Comparison of ENCODE assay signal across 7 cellular contexts in genomic region chr3:129441215-129441614, GRCh38. TPM values are rescaled to one million over a fixed set of nuclear protein-coding genes. Genes with fewer than 3 reads are reported as not detected.
A peak's percentile ranks its signal among the peaks of the same experiment; 100 is the strongest.
DNase-seq lines count a peak whose midpoint lies in the region; ATAC-seq, FAIRE-seq and TF ChIP-seq lines count a peak whose summit lies in the region.

No MANE protein-coding gene starts in this region.

- no peak for FAIRE-seq in H1 (lab: Jason Lieb, UNC)

- no peak overlapping the region for H3K23ac ChIP-seq in H1 (ENCODE audit: insufficient read length)

- no peak overlapping the region for H2BK20ac ChIP-seq in H1 (ENCODE audit: low read length)

- peak overlapping the region; percentile 39 for H4K91ac ChIP-seq in H1 (replicated peaks; ENCODE audit: insufficient read length, low read length)

- H3F3A ChIP-seq in GM23338 (replicated peaks; ENCODE audit: low read depth), result no peaks in the 10 kb centered on the region

- H3K23me2 ChIP-seq in H1 (ENCODE audit: low read depth, low read length), result peaks cover 1% of the 10 kb centered on the region; the same call in 1 of the 2 replicates

- no peaks in the 10 kb centered on the region for H3K27me3 ChIP-seq in GM23338 (ENCODE audit: insufficient read depth)
- H3K27me3 ChIP-seq in OCI-LY3 (ENCODE audit: low read depth, low read length), result no peaks in the 10 kb centered on the region
- H3K27me3 ChIP-seq in H1 (replicated peaks in 1 of 4; ENCODE audit: control insufficient read depth in 3 of 4, extremely low read depth in 1 of 4, insufficient read depth in 3 of 4, low read length in 3 of 4), result no peaks in the 10 kb centered on the region

- H3K9me2 ChIP-seq in GM23338 (ENCODE audit: insufficient read depth), result no peaks in the 10 kb centered on the region

- H3K56ac ChIP-seq in H1 (replicated peaks; ENCODE audit: insufficient read length, low read depth, low read length), result no peak overlapping the region

- no peak overlapping the region for H3K4ac ChIP-seq in H1 (replicated peaks; ENCODE audit: insufficient read length, low read depth, low read length)

- ATAC-seq in GM23338 (no peak), GM19397 (IDR thresholded peaks at IDR 0.05; ENCODE audit: unreplicated experiment) (no peak), GM18519 (IDR thresholded peaks at IDR 0.05; ENCODE audit: low FRiP score, unreplicated experiment) (no peak)

- no peak overlapping the region for H3K27ac Mint-ChIP-seq in GM23338

- H3K4me3 ChIP-seq in GM23338 (peak overlapping the region; percentile 65), OCI-LY3 (ENCODE audit: low read length) (peak overlapping the region; percentile 96), H1 (ENCODE audit: extremely low read depth in 1 of 4, insufficient read depth in 2 of 4, low read depth in 3 of 4, low read length in 4 of 4) (peak overlapping the region; percentile 76 to 95 (median 86); a peak in 6 of 8 replicates)

- H3K79me1 ChIP-seq in H1 (ENCODE audit: low read depth, low read length), result peaks cover 2% of the 10 kb centered on the region; the same call in 1 of the 2 replicates

- H2BK120ac ChIP-seq in H1 (replicated peaks; ENCODE audit: low read depth, low read length), result no peak overlapping the region

- peak overlapping the region; percentile 94 for H3K4me3 Mint-ChIP-seq in GM23338

- H2BK5ac ChIP-seq in H1 (ENCODE audit: low read depth, low read length), result no peak overlapping the region

- no peaks in the 10 kb centered on the region for H3K9me3 Mint-ChIP-seq in GM23338

- no peaks in the 10 kb centered on the region for H3K9me3 ChIP-seq in OCI-LY3 (ENCODE audit: insufficient read depth, low read length)
- H3K9me3 ChIP-seq in H1 (ENCODE audit: insufficient read depth in 2 of 2, low read depth in 1 of 2, low read length in 1 of 2), result no peaks in the 10 kb centered on the region

- no peak overlapping the region for H4K8ac ChIP-seq in H1 (ENCODE audit: extremely low read depth, insufficient read depth, low read length)

- peaks cover 34% of the 10 kb centered on the region for H3K4me1 Mint-ChIP-seq in GM23338

- no peak for TF ChIP-seq EP300 in H1 (IDR thresholded peaks at IDR 0.05; ENCODE audit: borderline replicate concordance in 1 of 2, low read depth in 2 of 2, low read length in 2 of 2)

- H3K9ac ChIP-seq in OCI-LY3 (ENCODE audit: low read length) (peak overlapping the region; percentile 89; the same call in 1 of the 2 replicates), H1 (replicated peaks in 1 of 4; ENCODE audit: extremely low read depth in 1 of 4, low read depth in 3 of 4, low read length in 3 of 4) (peak overlapping the region in 1 of 4 experiments; percentile 72; a peak in 2 of 7 replicates)

- no peak for TF ChIP-seq RAD21 in H1 (IDR thresholded peaks at IDR 0.05 in 1 of 2, conservative IDR thresholded peaks at IDR 0.05 in 1 of 2; ENCODE audit: low read depth in 2 of 2, low read length in 2 of 2)

- DNase-seq in GM23338 (ENCODE audit: low spot score) (no peak), H1 (ENCODE audit: low read depth in 1 of 2, low spot score in 2 of 2) (no peak), putamen (ENCODE audit: low spot score) (peak; percentile 38)
- no peak for DNase-seq in stimulated activated CD4-positive, alpha-beta T cell treated with anti-CD3 and anti-CD28 coated beads, Interleukin-2, amount 100 ng/mL, for 48 hours

- no peak overlapping the region for H4K5ac ChIP-seq in H1 (ENCODE audit: insufficient read length, low read depth, low read length)

- no peak overlapping the region for H2AK5ac ChIP-seq in H1 (ENCODE audit: low read depth, low read length)

- peaks cover 18% of the 10 kb centered on the region for H3K36me3 ChIP-seq in GM23338 (ENCODE audit: insufficient read depth)
- peaks cover 17% of the 10 kb centered on the region for H3K36me3 ChIP-seq in OCI-LY3 (replicated peaks; ENCODE audit: low read depth, low read length)
- H3K36me3 ChIP-seq in H1 (ENCODE audit: control insufficient read depth in 2 of 4, insufficient read depth in 4 of 4, low read length in 3 of 4), result peaks cover 3 to 18% (median 14%) of the 10 kb centered on the region in 4 experiments

- peaks cover 23% of the 10 kb centered on the region for H3K4me1 ChIP-seq in GM23338 (ENCODE audit: insufficient read depth)
- H3K4me1 ChIP-seq in OCI-LY3 (ENCODE audit: low read length), result peaks cover 27% of the 10 kb centered on the region
- H3K4me1 ChIP-seq in H1 (replicated peaks in 1 of 4; ENCODE audit: control insufficient read depth in 3 of 4, insufficient read depth in 4 of 4, low read length in 3 of 4), result peaks cover 0 to 8% (median 4%) of the 10 kb centered on the region in 4 experiments; a peak in 5 of 7 replicates

- no peak overlapping the region for H2BK12ac ChIP-seq in H1 (ENCODE audit: low read depth, low read length)

- H2BK15ac ChIP-seq in H1 (ENCODE audit: low read length), result no peak overlapping the region; the same call in 1 of the 2 replicates

- peaks cover 7% of the 10 kb centered on the region; the same call in 1 of the 2 replicates for H4K20me1 ChIP-seq in GM23338 (replicated peaks; ENCODE audit: insufficient read depth)
- H4K20me1 ChIP-seq in OCI-LY3 (ENCODE audit: insufficient read depth, low read length), result no peaks in the 10 kb centered on the region
- H4K20me1 ChIP-seq in H1 (replicated peaks in 1 of 2; ENCODE audit: control insufficient read depth in 1 of 2, insufficient read depth in 2 of 2, low read length in 2 of 2), result no peaks in the 10 kb centered on the region

- H3K36me3 Mint-ChIP-seq in GM23338 (ENCODE audit: low read depth), result peaks cover 27% of the 10 kb centered on the region

- no peak overlapping the region for H3K18ac ChIP-seq in H1 (ENCODE audit: extremely low read depth, low read length)

- no peak for TF ChIP-seq POLR2A in H1 (IDR thresholded peaks at IDR 0.05; ENCODE audit: control extremely low read depth in 1 of 2, low read depth in 2 of 2, low read length in 2 of 2)

- POLR2A ChIA-PET in H1 (lab: Charles Lee; ENCODE audit: partially characterized antibody), result interaction anchor here (1.0 to 4.1 kb wide), 3 partner anchors 12 to 128 kb away, joined by 3 to 61 read pairs (median 11); partner anchors contain the start of gene EFCAB12

- 72% methylated on average over 9 of the region's 9 CpGs; no CpG with 5 or more reads in 1 of the 2 experiments for WGBS in H1 (ENCODE audit: extremely low coverage in 1 of 2, insufficient coverage in 1 of 2, insufficient read length in 1 of 2, insufficient replicate concordance in 2 of 2, low coverage in 1 of 2, low lambda C conversion rate in 2 of 2, missing lambda C conversion rate in 1 of 2), 2 experiments

- H3K27ac ChIP-seq in GM23338 (ENCODE audit: low read depth), result no peak overlapping the region
- H3K27ac ChIP-seq in OCI-LY3 (ENCODE audit: low read length), result peak overlapping the region; percentile 72; the same call in 1 of the 2 replicates
- no peak overlapping the region for H3K27ac ChIP-seq in H1 (ENCODE audit: low read depth, low read length)

- H3K27me3 Mint-ChIP-seq in GM23338 (ENCODE audit: insufficient read depth, low read depth, poor library complexity), result peaks cover 8% of the 10 kb centered on the region

- no peak for TF ChIP-seq CTCF in GM23338 (conservative IDR thresholded peaks at IDR 0.05; ENCODE audit: low read depth in 2 of 2)
- TF ChIP-seq CTCF in OCI-LY3 (IDR thresholded peaks at IDR 0.05; ENCODE audit: low read depth, low read length), result no peak
- no peak for TF ChIP-seq CTCF in H1 (IDR thresholded peaks at IDR 0.05; ENCODE audit: control extremely low read depth in 1 of 3, insufficient read depth in 1 of 3, low read depth in 1 of 3, low read length in 3 of 3)

- H3K79me2 ChIP-seq in GM23338 (replicated peaks; ENCODE audit: insufficient read depth) (peaks cover 57% of the 10 kb centered on the region), OCI-LY3 (ENCODE audit: low read length) (peaks cover 31% of the 10 kb centered on the region), H1 (ENCODE audit: control insufficient read depth in 1 of 2, insufficient read depth in 2 of 2, low read length in 2 of 2) (peaks cover 0 to 35% of the 10 kb centered on the region in 2 experiments; a peak in 3 of 4 replicates)

- H3K14ac ChIP-seq in H1 (ENCODE audit: insufficient read length), result no peak overlapping the region

- H2AFZ ChIP-seq in GM23338, result no peak overlapping the region
- H2AFZ ChIP-seq in OCI-LY3 (ENCODE audit: low read depth, low read length), result peak overlapping the region; percentile 35; the same call in 1 of the 2 replicates
- H2AFZ ChIP-seq in H1 (ENCODE audit: low read length), result no peak overlapping the region

- CTCF ChIA-PET in H1 (lab: Charles Lee; ENCODE audit: partially characterized antibody), result interaction anchor here (0.9 to 1.7 kb wide), 5 partner anchors 8 to 88 kb away, joined by 3 to 4 read pairs (median 3); no protein-coding TSS in a partner anchor

- H3K4me2 ChIP-seq in GM23338 (peak overlapping the region; percentile 82), OCI-LY3 (ENCODE audit: low read length) (peak overlapping the region; percentile 97), H1 (ENCODE audit: insufficient read depth in 1 of 2, low read depth in 2 of 2, low read length in 2 of 2) (peak overlapping the region; percentile 68 to 72)

RNA-seq across cellular contexts. Expression of gene IFT122, which starts 1.2 kb away (rescaled TPM):
- 30.2 and 38.8 TPM in 2 replicates for total RNA-seq in GM23338 (2014; rRNA removed; shearing (Covaris generic))
- polyA plus RNA-seq in GM23338 (2016; fragmentation: Nextera tagmentation; extraction: Ambion mirVana) (10.2 and 10.9 TPM in 2 replicates), H1 (2011; rRNA removed) (25.1 and 37.8 TPM in 2 replicates)
- total RNA-seq in H1 (2021; fragmentation: NEBNext Ultra II Directional; extraction: Animal tissue kit (Norgen Biotek cat#: 25700)), result 23.7 and 26.2 TPM in 2 replicates
- polyA plus RNA-seq in H1 (2011; cell fraction: cytosol; rRNA removed), result 25.4 TPM
- polyA plus RNA-seq in H1 (2011; cell fraction: nucleus; rRNA removed), result 83.2 TPM
- polyA plus RNA-seq in H1 (2012, experiment 1 of 2), result 24.7 to 27.3 TPM (median 26.7 TPM) in 4 replicates
- 11.7 TPM for polyA plus RNA-seq in H1 (2012, experiment 2 of 2)
- 10.8 TPM for polyA plus RNA-seq in H1 (2013, experiment 1 of 2)
- polyA plus RNA-seq in H1 (2013, experiment 2 of 2), result 10.7 TPM
- 51.7 and 59.2 TPM in 2 replicates for polyA minus RNA-seq in H1 (2011; rRNA and poly(A)+ RNA removed)
- 27.2 TPM for polyA minus RNA-seq in H1 (2011; cell fraction: cytosol; rRNA and poly(A)+ RNA removed)
- polyA minus RNA-seq in H1 (2011; cell fraction: nucleus; rRNA and poly(A)+ RNA removed), result 50.2 TPM

RNA-seq across cellular contexts. Expression of gene MBD4, which starts 1.5 kb away (rescaled TPM):
- 26.4 and 33.9 TPM in 2 replicates for total RNA-seq in GM23338 (2014; rRNA removed; shearing (Covaris generic))
- polyA plus RNA-seq in GM23338 (2016; fragmentation: Nextera tagmentation; extraction: Ambion mirVana) (51.8 and 59.3 TPM in 2 replicates), H1 (2011; rRNA removed) (11.1 and 11.2 TPM in 2 replicates)
- 33.4 and 35.8 TPM in 2 replicates for total RNA-seq in H1 (2021; fragmentation: NEBNext Ultra II Directional; extraction: Animal tissue kit (Norgen Biotek cat#: 25700))
- polyA plus RNA-seq in H1 (2011; cell fraction: cytosol; rRNA removed), result 21.5 TPM
- polyA plus RNA-seq in H1 (2011; cell fraction: nucleus; rRNA removed), result 17.8 TPM
- polyA plus RNA-seq in H1 (2012, experiment 1 of 2), result 20.2 to 32.6 TPM (median 22.2 TPM) in 4 replicates
- polyA plus RNA-seq in H1 (2012, experiment 2 of 2), result 2.5 TPM
- 38.1 TPM for polyA plus RNA-seq in H1 (2013, experiment 1 of 2)
- polyA plus RNA-seq in H1 (2013, experiment 2 of 2), result 37.6 TPM
- polyA minus RNA-seq in H1 (2011; rRNA and poly(A)+ RNA removed), result 19.3 and 20.7 TPM in 2 replicates
- 17.2 TPM for polyA minus RNA-seq in H1 (2011; cell fraction: cytosol; rRNA and poly(A)+ RNA removed)
- polyA minus RNA-seq in H1 (2011; cell fraction: nucleus; rRNA and poly(A)+ RNA removed), result 46.7 TPM

RNA-seq across cellular contexts. Expression of gene EFCAB12, which starts 12.8 kb away (rescaled TPM):
- 0.24 and 0.54 TPM in 2 replicates for total RNA-seq in GM23338 (2014; rRNA removed; shearing (Covaris generic))
- 0.17 and 0.65 TPM in 2 replicates for polyA plus RNA-seq in GM23338 (2016; fragmentation: Nextera tagmentation; extraction: Ambion mirVana)
- 0.75 and 0.99 TPM in 2 replicates for total RNA-seq in H1 (2021; fragmentation: NEBNext Ultra II Directional; extraction: Animal tissue kit (Norgen Biotek cat#: 25700))
- polyA plus RNA-seq in H1 (2011; rRNA removed), result 0.60 and 0.71 TPM in 2 replicates
- polyA plus RNA-seq in H1 (2011; cell fraction: cytosol; rRNA removed), result 0.54 TPM
- 2.1 TPM for polyA plus RNA-seq in H1 (2011; cell fraction: nucleus; rRNA removed)
- 0.88 to 1.4 TPM (median 1.2 TPM) in 4 replicates for polyA plus RNA-seq in H1 (2012, experiment 1 of 2)
- polyA plus RNA-seq in H1 (2012, experiment 2 of 2), result 0.38 TPM
- 0.51 TPM for polyA plus RNA-seq in H1 (2013, experiment 1 of 2)
- polyA plus RNA-seq in H1 (2013, experiment 2 of 2), result 0.33 TPM
- 0.37 and 1.3 TPM in 2 replicates for polyA minus RNA-seq in H1 (2011; rRNA and poly(A)+ RNA removed)
- polyA minus RNA-seq in H1 (2011; cell fraction: cytosol; rRNA and poly(A)+ RNA removed), result not detected
- polyA minus RNA-seq in H1 (2011; cell fraction: nucleus; rRNA and poly(A)+ RNA removed), result 0.70 TPM
